19 cellular contexts compared by ENCODE assay signal in the genomic region with DNA sequence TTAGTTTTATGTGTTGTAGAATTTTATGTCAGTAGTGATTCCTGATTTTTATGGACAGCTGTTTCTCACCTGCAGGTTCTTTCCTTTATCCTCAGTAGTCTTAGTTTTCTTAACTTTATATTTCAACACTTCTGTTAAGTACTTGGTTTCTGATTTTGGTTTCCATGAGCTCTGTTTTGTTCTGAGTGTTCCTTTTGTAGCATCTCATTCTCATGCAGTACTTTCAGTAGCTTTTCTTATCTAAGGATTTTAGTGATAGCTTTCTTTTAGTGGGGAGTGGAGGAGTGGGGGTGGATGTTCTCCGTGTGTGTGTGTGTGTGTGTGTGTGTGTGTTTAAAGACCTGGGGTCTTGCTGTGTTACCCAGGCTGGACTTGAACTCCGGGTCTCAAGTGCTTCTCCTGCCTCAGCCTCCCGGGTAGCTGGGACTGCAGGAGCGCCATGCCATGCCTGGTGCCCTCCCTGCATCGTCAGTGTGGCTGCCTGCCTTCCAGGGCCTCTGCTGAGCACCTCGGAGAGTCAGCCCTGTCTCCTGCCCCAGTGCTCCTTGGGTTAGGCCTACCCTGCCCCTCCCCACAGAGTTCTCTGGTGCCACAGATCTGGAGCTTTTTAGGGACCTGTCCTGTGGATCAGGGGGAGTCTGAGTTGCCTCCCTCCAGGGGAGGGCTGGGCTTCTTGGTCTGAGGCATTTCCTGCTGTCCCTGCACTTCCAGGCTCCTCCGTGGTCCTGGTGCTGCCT. TPM values are rescaled to one million over a fixed set of nuclear protein-coding genes. Genes with fewer than 3 reads are reported as not detected.
DNase-seq lines count a peak whose midpoint lies in the region; ATAC-seq, FAIRE-seq and TF ChIP-seq lines count a peak whose summit lies in the region.
"Had no signal": no experiment of that assay in that cellular context is flagged by ENCODE, and none has a peak within 500 bp of the region (broad histone marks: within the 10 kb centered on the region; RNA-seq: fewer than 3 reads in every experiment).

No MANE protein-coding gene starts in this region.

- no peak for ATAC-seq in stimulated activated naive CD8-positive, alpha-beta T cell treated with anti-CD3 and anti-CD28 coated beads, Interleukin-15, amount 100 ng/mL, for 72 hours
- no peak for ATAC-seq in stimulated activated naive CD8-positive, alpha-beta T cell treated with anti-CD3 and anti-CD28 coated beads, Interleukin-15, Interleukin-2, amounts not matched to agents 100 U/mL and 50 U/mL, for 24 hours
- ATAC-seq in GM12878, result no peak; the same call in 2 of the 3 replicates
- ATAC-seq in upper lobe of left lung (ENCODE audit: low FRiP score in 2 of 2), result no peak
- ATAC-seq in GM19463 (IDR thresholded peaks at IDR 0.05; ENCODE audit: unreplicated experiment), result no peak

- BruUV-seq in GM12878 (replicated peaks; lab: Mats Ljungman, UMichigan), result no TSS peak

- no peak for DNase-seq in stimulated activated naive CD8-positive, alpha-beta T cell treated with anti-CD3 and anti-CD28 coated beads, Interleukin-15, amount 100 ng/mL, for 72 hours
- DNase-seq in stimulated activated naive CD8-positive, alpha-beta T cell treated with anti-CD3 and anti-CD28 coated beads, Interleukin-15, Interleukin-2, amounts not matched to agents 100 U/mL and 50 U/mL, for 24 hours, result no peak
- no peak for DNase-seq in GM12878 (ENCODE audit: low read depth, low spot score)
- no peak for DNase-seq in neural progenitor cell (ENCODE audit: low spot score)
- no peak for DNase-seq in upper lobe of left lung
- no peak for DNase-seq in adrenal gland
- DNase-seq in iPS-NIHi7 (ENCODE audit: extremely low spot score), result no peak
- DNase-seq: activated naive CD8-positive, alpha-beta T cell treated with anti-CD3 and anti-CD28 coated beads, Interleukin-2, amount 10 ng/mL, durations not matched to agents 7 days and 5 days; activated T-cell treated with anti-CD3 and anti-CD28 coated beads for 4 hours; brain microvascular endothelial cell; Calu3; NCI-H1930; NCI-H446; T-helper 9 cell had no signal

- peaks cover 0 to 2% of the 10 kb centered on the region in 2 experiments; a peak in 2 of 4 replicates for H3K36me3 ChIP-seq in GM12878 (ENCODE audit: control insufficient read depth in 2 of 2, insufficient read depth in 2 of 2, low read length in 1 of 2)
- H3K36me3 ChIP-seq in neural progenitor cell, result no peaks in the 10 kb centered on the region
- H3K36me3 ChIP-seq in upper lobe of left lung, result no peaks in the 10 kb centered on the region
- H3K36me3 ChIP-seq in adrenal gland (replicated peaks in 1 of 2), result no peaks in the 10 kb centered on the region
- H3K36me3 ChIP-seq: brain microvascular endothelial cell, thoracic aorta had no signal

- H3K4me2 ChIP-seq in GM12878 (ENCODE audit: control insufficient read depth, insufficient read depth) (peak overlapping the region; percentile 35), neural progenitor cell (no peak overlapping the region)

- H3K9ac ChIP-seq in GM12878 (ENCODE audit: control insufficient read depth, insufficient read depth, low read length) (no peak overlapping the region), neural progenitor cell (peak overlapping the region; percentile 37)

- no peak for TF ChIP-seq POLR2A in GM12878 (IDR thresholded peaks at IDR 0.05; ENCODE audit: low read depth, low read length)
- no peak for TF ChIP-seq POLR2A in upper lobe of left lung (IDR thresholded peaks at IDR 0.05)
- no peak for TF ChIP-seq POLR2A in adrenal gland (IDR thresholded peaks at IDR 0.05)

- POLR2A ChIA-PET in GM12878 (lab: Charles Lee), result no interaction called here

- SMC1A ChIA-PET in GM12878 (lab: Charles Lee; ENCODE audit: uncharacterized antibody, unreplicated experiment), result interaction anchor here (1.0 to 2.0 kb wide), 6 partner anchors 9 to 63 kb away, joined by 3 to 7 read pairs (median 5); no protein-coding TSS in a partner anchor

- TF ChIP-seq CTCF in GM12878 (IDR thresholded peaks at IDR 0.05 in 2 of 3, conservative IDR thresholded peaks at IDR 0.05 in 1 of 3; ENCODE audit: control insufficient read depth in 2 of 3, extremely low read depth in 1 of 3, insufficient read depth in 1 of 3, low read depth in 3 of 3, low read length in 3 of 3), result no peak
- no peak for TF ChIP-seq CTCF in neural progenitor cell (IDR thresholded peaks at IDR 0.05)
- no peak for TF ChIP-seq CTCF in upper lobe of left lung (IDR thresholded peaks at IDR 0.05)
- no peak for TF ChIP-seq CTCF in adrenal gland (IDR thresholded peaks at IDR 0.05)

- H2AFZ ChIP-seq in GM12878 (ENCODE audit: control insufficient read depth, low read depth, low read length), result no peak overlapping the region
- no peak overlapping the region for H2AFZ ChIP-seq in neural progenitor cell (replicated peaks)

- WGBS in GM12878 (ENCODE audit: insufficient coverage, insufficient replicate concordance, low lambda C conversion rate, missing lambda C conversion rate), result 68% methylated on average over 7 of the region's 7 CpGs
- 68 to 75% methylated on average over 7 of the region's 7 CpGs for WGBS in upper lobe of left lung, 2 donors
- WGBS in adrenal gland, 4 donors, result 67 to 84% (median 80%) methylated on average over 2 to 7 of the region's 7 CpGs

- H3K36me3 Mint-ChIP-seq in neural progenitor cell, result peaks cover 13% of the 10 kb centered on the region

- H3K27me3 Mint-ChIP-seq in stimulated activated naive CD8-positive, alpha-beta T cell treated with anti-CD3 and anti-CD28 coated beads, Interleukin-15, amount 100 ng/mL, for 72 hours, result no peaks in the 10 kb centered on the region
- no peaks in the 10 kb centered on the region for H3K27me3 Mint-ChIP-seq in neural progenitor cell (ENCODE audit: insufficient read depth, low read depth)
- H3K27me3 Mint-ChIP-seq: activated naive CD8-positive, alpha-beta T cell treated with anti-CD3 and anti-CD28 coated beads, Interleukin-2, amount 10 ng/mL, durations not matched to agents 7 days and 5 days had no signal

- CTCF ChIA-PET in GM12878 (lab: Yijun Ruan, JAX), result interaction anchor here (0.6 to 1.4 kb wide), 4 partner anchors 14 to 125 kb away, joined by 4 to 5 read pairs (median 4); no protein-coding TSS in a partner anchor

- H3K9me3 ChIP-seq in GM12878 (replicated peaks; ENCODE audit: control insufficient read depth, insufficient read depth, low read length) (no peaks in the 10 kb centered on the region), neural progenitor cell (ENCODE audit: low read depth) (no peaks in the 10 kb centered on the region), upper lobe of left lung (no peaks in the 10 kb centered on the region), adrenal gland (replicated peaks in 1 of 3) (no peaks in the 10 kb centered on the region)
- H3K9me3 ChIP-seq: SJSA1, thoracic aorta had no signal

- H3K4me1 Mint-ChIP-seq in stimulated activated naive CD8-positive, alpha-beta T cell treated with anti-CD3 and anti-CD28 coated beads, Interleukin-15, amount 100 ng/mL, for 72 hours, result peaks cover 19% of the 10 kb centered on the region
- H3K4me1 Mint-ChIP-seq in neural progenitor cell, result peaks cover 5% of the 10 kb centered on the region
- H3K4me1 Mint-ChIP-seq: neural crest cell had no signal

- no peak overlapping the region for H3K4me3 ChIP-seq in GM12878
- H3K4me3 ChIP-seq in neural progenitor cell, result no peak overlapping the region
- H3K4me3 ChIP-seq in upper lobe of left lung, result peak overlapping the region in 1 of 4 donors; percentile 50
- no peak overlapping the region for H3K4me3 ChIP-seq in adrenal gland
- H3K4me3 ChIP-seq: SJSA1, thoracic aorta had no signal

- H3K79me2 ChIP-seq in GM12878 (ENCODE audit: control insufficient read depth, insufficient read depth, low read length) (no peaks in the 10 kb centered on the region), neural progenitor cell (ENCODE audit: low read depth) (no peaks in the 10 kb centered on the region)

- TF ChIP-seq EP300 in GM12878 (IDR thresholded peaks at IDR 0.05; ENCODE audit: borderline replicate concordance in 1 of 2, control insufficient read depth in 1 of 2, low read depth in 2 of 2, low read length in 2 of 2) (no peak), upper lobe of left lung (IDR thresholded peaks at IDR 0.05) (no peak)

- RAD21 ChIA-PET in GM12878 (lab: Charles Lee; ENCODE audit: unreplicated experiment), result interaction anchor here (3.0 to 3.1 kb wide), 2 partner anchors 20 to 63 kb away, joined by 12 to 13 read pairs; no protein-coding TSS in a partner anchor

- no peaks in the 10 kb centered on the region for H3F3A ChIP-seq in neural progenitor cell (ENCODE audit: low read depth)

- H3K4me1 ChIP-seq in GM12878 (ENCODE audit: control insufficient read depth, insufficient read depth, low read length) (peaks cover 6% of the 10 kb centered on the region), neural progenitor cell (peaks cover 13% of the 10 kb centered on the region), upper lobe of left lung (peaks cover 15 to 26% (median 17%) of the 10 kb centered on the region in 4 donors), adrenal gland (replicated peaks in 1 of 2) (no peaks in the 10 kb centered on the region)

- H4K20me1 ChIP-seq in GM12878 (ENCODE audit: control insufficient read depth, insufficient read depth) (no peaks in the 10 kb centered on the region), neural progenitor cell (ENCODE audit: low read depth) (peaks cover 5% of the 10 kb centered on the region)

- H3K27me3 ChIP-seq in GM12878 (replicated peaks in 1 of 2; ENCODE audit: control insufficient read depth in 2 of 2, insufficient read depth in 2 of 2, low read length in 1 of 2) (no peaks in the 10 kb centered on the region), neural progenitor cell (no peaks in the 10 kb centered on the region), upper lobe of left lung (no peaks in the 10 kb centered on the region), adrenal gland (no peaks in the 10 kb centered on the region)
- H3K27me3 ChIP-seq: brain microvascular endothelial cell, SJSA1 had no signal

- H3K27ac ChIP-seq in GM12878 (ENCODE audit: control insufficient read depth, insufficient read depth) (no peak overlapping the region), neural progenitor cell (no peak overlapping the region), upper lobe of left lung (peak overlapping the region; percentile 8 to 81 (median 65)), adrenal gland (peak overlapping the region in 2 of 5 donors; percentile 18 to 34)
- H3K27ac ChIP-seq: brain microvascular endothelial cell, SJSA1, thoracic aorta had no signal

- peak overlapping the region; percentile 74 to 93 for H3K27ac Mint-ChIP-seq in stimulated activated naive CD8-positive, alpha-beta T cell treated with anti-CD3 and anti-CD28 coated beads, Interleukin-15, amount 100 ng/mL, for 72 hours
- H3K27ac Mint-ChIP-seq in neural progenitor cell, result peak overlapping the region; percentile 75
- H3K27ac Mint-ChIP-seq: activated naive CD8-positive, alpha-beta T cell treated with anti-CD3 and anti-CD28 coated beads, Interleukin-2, amount 10 ng/mL, durations not matched to agents 7 days and 5 days; IgD-negative memory B cell had no signal

- in situ Hi-C loops in GM12878 (cut with MboI), result no loop called here

- intact Hi-C loops in GM12878 (cut with micrococcal nuclease; ENCODE audit: unreplicated experiment) (no loop called here), adrenal gland (cut with DNase I) (no loop called here)

- no peak for TF ChIP-seq RAD21 in GM12878 (IDR thresholded peaks at IDR 0.05; ENCODE audit: insufficient read depth, low read depth, low read length)

- H3K4me3 Mint-ChIP-seq in stimulated activated naive CD8-positive, alpha-beta T cell treated with anti-CD3 and anti-CD28 coated beads, Interleukin-15, amount 100 ng/mL, for 72 hours, result no peak overlapping the region
- no peak overlapping the region for H3K4me3 Mint-ChIP-seq in neural progenitor cell
- H3K4me3 Mint-ChIP-seq: activated naive CD8-positive, alpha-beta T cell treated with anti-CD3 and anti-CD28 coated beads, Interleukin-2, amount 10 ng/mL, durations not matched to agents 7 days and 5 days; IgD-negative memory B cell; neural crest cell had no signal

- H3K9me3 Mint-ChIP-seq in stimulated activated naive CD8-positive, alpha-beta T cell treated with anti-CD3 and anti-CD28 coated beads, Interleukin-15, amount 100 ng/mL, for 72 hours, result no peaks in the 10 kb centered on the region
- no peaks in the 10 kb centered on the region for H3K9me3 Mint-ChIP-seq in neural progenitor cell
- H3K9me3 Mint-ChIP-seq: activated naive CD8-positive, alpha-beta T cell treated with anti-CD3 and anti-CD28 coated beads, Interleukin-2, amount 10 ng/mL, durations not matched to agents 7 days and 5 days; neural crest cell had no signal

- FAIRE-seq in GM12878 (lab: Jason Lieb, UNC), result no peak

RNA-seq across cellular contexts. Expression of a gene that starts 4.2 kb away (rescaled TPM):
- total RNA-seq in GM12878 (2013; cell fraction: nucleolus; rRNA removed), result not detected in 2 replicates
- not detected in 2 replicates for total RNA-seq in GM12878 (2014; rRNA removed)
- total RNA-seq in GM12878 (2014; rRNA removed; fragmentation: Illumina TruSeq; extraction: Trizol), result not detected in 2 replicates
- not detected in 2 replicates for total RNA-seq in GM12878 (2021)
- polyA plus RNA-seq in GM12878 (2011; ENCODE audit: low read depth), result 0.08 TPM
- polyA plus RNA-seq in GM12878 (2011; rRNA removed), result not detected in 2 replicates
- not detected in 2 replicates for polyA plus RNA-seq in GM12878 (2011; cell fraction: cytosol; rRNA removed)
- not detected in 2 replicates for polyA plus RNA-seq in GM12878 (2011; cell fraction: nucleus; rRNA removed)
- 0.03 and 0.11 TPM in 2 replicates for polyA plus RNA-seq in GM12878 (2012)
- polyA plus RNA-seq in GM12878 (2014; fragmentation: Illumina TruSeq; extraction: Trizol), result not detected in 2 replicates
- not detected for polyA plus RNA-seq in GM12878 (2014; fragmentation: Nextera tagmentation; extraction: Ambion mirVana)
- not detected in 2 replicates for polyA plus RNA-seq in GM12878 (2014; rRNA removed)
- under 1 TPM in 1 of 2 experiments, not detected in 1; 0.06 TPM for polyA plus RNA-seq in GM12878 (2016; fragmentation: Nextera tagmentation; extraction: Ambion mirVana)
- not detected in 2 replicates for polyA minus RNA-seq in GM12878 (2011; rRNA and poly(A)+ RNA removed)
- polyA minus RNA-seq in GM12878 (2011; cell fraction: cytosol; rRNA and poly(A)+ RNA removed), result not detected in 2 replicates
- polyA minus RNA-seq in GM12878 (2011; cell fraction: nucleus; rRNA and poly(A)+ RNA removed), result not detected in 2 replicates
- total RNA-seq in neural progenitor cell (ENCODE audit: low replicate concordance), result not detected in 2 replicates
- 10 to 100 TPM in 2 of 6 donors, 1 to 10 TPM in 4; 2.9 to 14.4 (median 6.9) TPM for total RNA-seq in upper lobe of left lung
- under 1 TPM in 2 of 8 donors, not detected in 6; 0.07 to 0.14 TPM for total RNA-seq in adrenal gland
- polyA plus RNA-seq in adrenal gland, result under 1 TPM in 2 of 3 donors, not detected in 1; 0.08 to 0.20 TPM
- total RNA-seq: activated naive CD8-positive, alpha-beta T cell treated with anti-CD3 and anti-CD28 coated beads, Interleukin-2, amount 10 ng/mL, durations not matched to agents 7 days and 5 days; Calu3; neural crest cell; SJSA1; thoracic aorta had no signal
- polyA plus RNA-seq: IgD-negative memory B cell had no signal

Comparison
In these comparisons a context has a peak if more than half of its experiments do, and no peak if none do; other contexts are left out.
1. H3K27ac ChIP-seq: peak in upper lobe of left lung (4 of 4); none in GM12878 (single experiment) and neural progenitor cell (single experiment).